In genomic region chr17:8631554-8631877, GRCh38 we compare ENCODE assay signal across 7 cellular contexts. TPM values are rescaled to one million over a fixed set of nuclear protein-coding genes. Genes with fewer than 3 reads are reported as not detected.
A peak's percentile ranks its signal among the peaks of the same experiment; 100 is the strongest.
DNase-seq lines count a peak whose midpoint lies in the region; ATAC-seq, FAIRE-seq and TF ChIP-seq lines count a peak whose summit lies in the region.

No MANE protein-coding gene starts in this region.

- no peak for FAIRE-seq in small intestine (lab: Jason Lieb, UNC)

- POLR2A ChIA-PET in HCT116 (lab: Charles Lee) (interaction anchor here (1.2 kb wide), 1 partner anchor 248 kb away, joined by 3 read pairs; no protein-coding TSS in a partner anchor), GM10248 (lab: Yijun Ruan, JAX) (interaction anchor here (1.3 kb wide), 1 partner anchor 248 kb away, joined by 5 read pairs; no protein-coding TSS in a partner anchor)

- peak overlapping the region; percentile 65 for H3K27ac ChIP-seq in HCT116 (ENCODE audit: low read depth, low read length)
- peak overlapping the region; percentile 90 for H3K27ac ChIP-seq in VCaP
- peak overlapping the region in 3 of 4 donors; percentile 76 to 89 (median 86) for H3K27ac ChIP-seq in gastroesophageal sphincter
- H3K27ac ChIP-seq in small intestine (ENCODE audit: low read depth in 1 of 2, low read length in 1 of 2), result no peak overlapping the region

- no peaks in the 10 kb centered on the region for H3K9me2 ChIP-seq in HCT116 (ENCODE audit: insufficient read depth)

- CTCF ChIA-PET in HCT116 (lab: Charles Lee), result no interaction called here
- CTCF ChIA-PET in GM10248 (lab: Yijun Ruan, JAX), result interaction anchor here (1.9 to 2.2 kb wide), 2 partner anchors 50 to 154 kb away, joined by 7 to 8 read pairs; no protein-coding TSS in a partner anchor

- peak overlapping the region; percentile 93 for H3K9ac ChIP-seq in HCT116 (ENCODE audit: low read length)

- WGBS in gastroesophageal sphincter (ENCODE audit: low coverage in 1 of 2), 2 donors, result 4 to 9% methylated on average over 5 to 6 of the region's 13 CpGs
- WGBS in small intestine, 3 donors, result 3 to 4% (median 3%) methylated on average over 13 of the region's 13 CpGs

- no peak for ATAC-seq in HCT116
- ATAC-seq in gastroesophageal sphincter, result no peak
- ATAC-seq in omental fat pad (ENCODE audit: low FRiP score), result no peak

- H3K36me3 ChIP-seq in HCT116 (ENCODE audit: control insufficient read depth in 1 of 2, insufficient read depth in 2 of 2, low read length in 2 of 2), result no peaks in the 10 kb centered on the region
- H3K36me3 ChIP-seq in gastroesophageal sphincter, result no peaks in the 10 kb centered on the region
- no peaks in the 10 kb centered on the region for H3K36me3 ChIP-seq in small intestine (ENCODE audit: control insufficient read depth in 2 of 2, insufficient read depth in 2 of 2, low read length in 2 of 2)

- peak overlapping the region; percentile 87 for H2AFZ ChIP-seq in HCT116 (ENCODE audit: low read depth, low read length, poor library complexity, severe bottlenecking)

- H3K79me2 ChIP-seq in HCT116 (ENCODE audit: insufficient read depth, low read length), result peaks cover 30% of the 10 kb centered on the region

- no peak for TF ChIP-seq RAD21 in HCT116 (IDR thresholded peaks at IDR 0.05; ENCODE audit: low read depth)

- intact Hi-C loops in HCT116 (cut with micrococcal nuclease), result loop anchor here (5.0 kb wide), 1 partner anchor 194 kb away; the partner anchor contains the start of gene NDEL1

- H4K20me1 ChIP-seq in HCT116 (ENCODE audit: insufficient read depth), result no peaks in the 10 kb centered on the region

- H3K9me3 ChIP-seq in HCT116 (ENCODE audit: control insufficient read depth in 1 of 2, insufficient read depth in 1 of 2, low read depth in 1 of 2, low read length in 2 of 2) (no peaks in the 10 kb centered on the region), gastroesophageal sphincter (no peaks in the 10 kb centered on the region), small intestine (ENCODE audit: control insufficient read depth, low read depth) (no peaks in the 10 kb centered on the region)

- RAD21 ChIA-PET in HCT116 (lab: Charles Lee; ENCODE audit: low non-redundant PET in 1 of 2, low total read pairs in 2 of 2, uncharacterized antibody in 2 of 2, unreplicated experiment in 2 of 2), result no interaction called here

- TF ChIP-seq EP300 in gastroesophageal sphincter (IDR thresholded peaks at IDR 0.05), result no peak

- H3K4me3 ChIP-seq in HCT116 (replicated peaks in 1 of 2; ENCODE audit: low read depth in 1 of 2, low read length in 2 of 2) (peak overlapping the region; percentile 95 to 96), gastroesophageal sphincter (peak overlapping the region; percentile 65 to 96), small intestine (ENCODE audit: low read depth in 1 of 2, low read length in 2 of 2) (peak overlapping the region; percentile 46 to 50)

- TSS peak; percentile 86 for BruUV-seq in HCT116 (replicated peaks; lab: Mats Ljungman, UMichigan)

- no peaks in the 10 kb centered on the region for H3K27me3 ChIP-seq in HCT116 (ENCODE audit: insufficient read depth, low read length)
- peaks cover 4% of the 10 kb centered on the region for H3K27me3 ChIP-seq in gastroesophageal sphincter
- H3K27me3 ChIP-seq in small intestine (ENCODE audit: control insufficient read depth in 2 of 2, insufficient read depth in 2 of 2, low read length in 2 of 2), result peaks cover 0 to 5% of the 10 kb centered on the region in 2 donors

- H3K4me1 ChIP-seq in HCT116 (ENCODE audit: control insufficient read depth in 1 of 2, insufficient read depth in 2 of 2, low read length in 2 of 2) (peaks cover 11 to 15% of the 10 kb centered on the region in 2 experiments), gastroesophageal sphincter (peaks cover 0 to 30% (median 0%) of the 10 kb centered on the region in 3 donors), small intestine (ENCODE audit: control insufficient read depth in 2 of 2, insufficient read depth in 1 of 2, low read depth in 1 of 2, low read length in 1 of 2) (peaks cover 0 to 3% of the 10 kb centered on the region in 2 donors)

- peak overlapping the region; percentile 90 for H3K4me2 ChIP-seq in HCT116 (ENCODE audit: low read length)

- peak; percentile 13 for DNase-seq in HCT116 (ENCODE audit: low read depth, low spot score)
- DNase-seq in small intestine, result peak; percentile 4
- DNase-seq in NCI-H446 treated with DMSO at 0.1 percent for 48 hours (lab: John Stamatoyannopoulos, UW), result no peak
- DNase-seq in omental fat pad (ENCODE audit: low spot score), result no peak
- DNase-seq in GM10248 (ENCODE audit: extremely low spot score), result no peak

- TF ChIP-seq POLR2A in HCT116 (IDR thresholded peaks at IDR 0.05; ENCODE audit: borderline replicate concordance, extremely low read depth, insufficient read depth, insufficient read length), result peak; percentile 7
- TF ChIP-seq POLR2A in gastroesophageal sphincter (IDR thresholded peaks at IDR 0.05), result no peak

- TF ChIP-seq CTCF in HCT116 (IDR thresholded peaks at IDR 0.05 in 2 of 3, conservative IDR thresholded peaks at IDR 0.05 in 1 of 3; ENCODE audit: borderline replicate concordance in 1 of 3, insufficient read depth in 1 of 3, low read depth in 2 of 3, low read length in 2 of 3) (no peak; a peak in 1 of 6 replicates), VCaP (conservative IDR thresholded peaks at IDR 0.05) (no peak), gastroesophageal sphincter (IDR thresholded peaks at IDR 0.05) (no peak), omental fat pad (IDR thresholded peaks at IDR 0.05) (no peak), GM10248 (IDR thresholded peaks at IDR 0.05; ENCODE audit: control extremely low read depth, extremely low read depth, low read depth, missing control alignments) (no peak)

TF ChIP-seq in HCT116, 20 proteins besides CTCF, POLR2A, EP300 and RAD21:
- TF ChIP-seq, protein P1, sequence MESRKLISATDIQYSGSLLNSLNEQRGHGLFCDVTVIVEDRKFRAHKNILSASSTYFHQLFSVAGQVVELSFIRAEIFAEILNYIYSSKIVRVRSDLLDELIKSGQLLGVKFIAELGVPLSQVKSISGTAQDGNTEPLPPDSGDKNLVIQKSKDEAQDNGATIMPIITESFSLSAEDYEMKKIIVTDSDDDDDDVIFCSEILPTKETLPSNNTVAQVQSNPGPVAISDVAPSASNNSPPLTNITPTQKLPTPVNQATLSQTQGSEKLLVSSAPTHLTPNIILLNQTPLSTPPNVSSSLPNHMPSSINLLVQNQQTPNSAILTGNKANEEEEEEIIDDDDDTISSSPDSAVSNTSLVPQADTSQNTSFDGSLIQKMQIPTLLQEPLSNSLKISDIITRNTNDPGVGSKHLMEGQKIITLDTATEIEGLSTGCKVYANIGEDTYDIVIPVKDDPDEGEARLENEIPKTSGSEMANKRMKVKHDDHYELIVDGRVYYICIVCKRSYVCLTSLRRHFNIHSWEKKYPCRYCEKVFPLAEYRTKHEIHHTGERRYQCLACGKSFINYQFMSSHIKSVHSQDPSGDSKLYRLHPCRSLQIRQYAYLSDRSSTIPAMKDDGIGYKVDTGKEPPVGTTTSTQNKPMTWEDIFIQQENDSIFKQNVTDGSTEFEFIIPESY (IDR thresholded peaks at IDR 0.05; ENCODE audit: extremely low read depth, insufficient replicate concordance, low read length), result no peak
- no peak for TF ChIP-seq SIN3A (IDR thresholded peaks at IDR 0.05; ENCODE audit: low read depth)
- peak; percentile 13; the same call in 1 of the 2 replicates for TF ChIP-seq EGR1 (IDR thresholded peaks at IDR 0.05; ENCODE audit: low read depth)
- TF ChIP-seq CBX3 (IDR thresholded peaks at IDR 0.05; ENCODE audit: low read depth), result no peak
- no peak for TF ChIP-seq ZFX (IDR thresholded peaks at IDR 0.05)

RNA-seq across cellular contexts. Expression of gene MYH10, which starts 1.0 kb away (rescaled TPM):
- total RNA-seq in HCT116 (2021; ENCODE audit: unreplicated experiment) (39.2 TPM), gastroesophageal sphincter (10 to 100 TPM; 26.0 to 40.9 (median 34.6) TPM), omental fat pad (10 to 100 TPM; 41.1 to 99.3 (median 51.8) TPM)
- polyA plus RNA-seq in HCT116 (2012), result 24.5 and 25.3 TPM in 2 replicates
- polyA plus RNA-seq in small intestine, result 1 to 10 TPM in 2 of 3 donors, under 1 TPM in 1; 0.81 to 6.0 (median 1.6) TPM

Comparison
In these comparisons a context has a peak if more than half of its experiments do, and no peak if none do; other contexts are left out.
1. DNase-seq: peak in HCT116 (single experiment) and small intestine (single experiment); none in NCI-H446 treated with DMSO at 0.1 percent for 48 hours (single experiment), omental fat pad (single experiment) and GM10248 (single experiment).
2. H3K27ac ChIP-seq: peak in HCT116 (single experiment), VCaP (single experiment) and gastroesophageal sphincter (3 of 4); none in small intestine (0 of 2).
3. Peak in every context shown above with its lines, with median percentiles within 50 percentile points of each other: H3K4me3 ChIP-seq.